In the genomic region with DNA sequence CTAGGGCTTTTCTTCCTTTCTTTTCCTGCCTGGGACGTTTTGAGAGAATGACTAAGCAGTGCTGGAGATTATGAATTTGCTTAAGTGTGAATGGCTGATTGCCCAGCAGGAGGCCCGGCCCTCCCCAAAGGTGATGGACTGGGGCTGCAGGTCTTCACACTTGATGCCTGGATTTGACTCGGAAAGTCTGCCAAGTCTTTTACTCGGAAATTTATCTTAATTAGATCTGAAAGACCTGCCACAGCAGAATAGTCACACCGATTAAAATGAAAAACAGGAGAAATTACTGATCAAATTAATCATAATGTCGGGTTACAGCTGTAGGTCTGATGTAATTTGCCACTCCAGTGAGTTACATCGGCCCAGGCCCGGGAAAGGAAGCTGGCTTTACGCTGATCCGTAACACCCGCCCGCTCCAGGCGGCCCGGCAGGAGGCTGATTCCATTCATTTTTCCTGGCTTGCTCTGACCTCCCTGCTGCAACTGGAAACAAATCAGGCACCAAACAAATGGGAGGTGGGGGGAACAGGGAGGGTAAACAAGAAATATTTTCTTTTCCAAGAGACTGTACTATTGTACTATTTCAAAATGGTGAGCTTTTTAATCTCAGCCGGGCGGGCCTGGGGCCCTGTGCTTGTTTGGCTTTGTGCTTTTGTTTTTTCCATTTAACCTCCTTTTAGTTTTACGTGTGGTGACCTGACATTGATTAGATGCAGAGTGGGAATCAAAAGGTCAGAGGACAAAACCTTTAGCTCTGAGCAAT, we compare ENCODE assay signal across 1 cellular context.
TF ChIP-seq lines count a peak whose summit lies in the region.

No MANE protein-coding gene starts in this region.

TF ChIP-seq in HEK293, 187 proteins besides CTCF, POLR2A, EP300 and RAD21 (continued from another document):
- no peak for TF ChIP-seq ZBTB49 (tag by site-specific recombination; IDR thresholded peaks at IDR 0.05; ENCODE audit: low read depth)
- TF ChIP-seq, protein P1, sequence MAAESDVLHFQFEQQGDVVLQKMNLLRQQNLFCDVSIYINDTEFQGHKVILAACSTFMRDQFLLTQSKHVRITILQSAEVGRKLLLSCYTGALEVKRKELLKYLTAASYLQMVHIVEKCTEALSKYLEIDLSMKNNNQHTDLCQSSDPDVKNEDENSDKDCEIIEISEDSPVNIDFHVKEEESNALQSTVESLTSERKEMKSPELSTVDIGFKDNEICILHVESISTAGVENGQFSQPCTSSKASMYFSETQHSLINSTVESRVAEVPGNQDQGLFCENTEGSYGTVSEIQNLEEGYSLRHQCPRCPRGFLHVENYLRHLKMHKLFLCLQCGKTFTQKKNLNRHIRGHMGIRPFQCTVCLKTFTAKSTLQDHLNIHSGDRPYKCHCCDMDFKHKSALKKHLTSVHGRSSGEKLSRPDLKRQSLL (tag by site-specific recombination; IDR thresholded peaks at IDR 0.05): no peak
- 0 out of 2 replicates have a peak, but pooled peaks have one; percentile 23 for TF ChIP-seq KLF16 (tag by site-specific recombination; IDR thresholded peaks at IDR 0.05)
- no peak for TF ChIP-seq ZNF211 (tag by site-specific recombination; IDR thresholded peaks at IDR 0.05; ENCODE audit: low read depth)
- TF ChIP-seq BCL11B (tag by site-specific recombination; IDR thresholded peaks at IDR 0.05; ENCODE audit: low read depth): no peak
- no peak for TF ChIP-seq ZNF174 (tag by site-specific recombination; IDR thresholded peaks at IDR 0.05)
- no peak for TF ChIP-seq EGR2 (tag by site-specific recombination; IDR thresholded peaks at IDR 0.05; ENCODE audit: low read depth)
- no peak for TF ChIP-seq MYNN (tag by site-specific recombination; IDR thresholded peaks at IDR 0.05; ENCODE audit: borderline replicate concordance)
- no peak for TF ChIP-seq ZNF571 (tag by site-specific recombination; IDR thresholded peaks at IDR 0.05)
- 0 out of 2 replicates have a peak, but pooled peaks have one; percentile 23 for TF ChIP-seq ZXDB (tag by site-specific recombination; IDR thresholded peaks at IDR 0.05)
- TF ChIP-seq SALL2 (tag by site-specific recombination; IDR thresholded peaks at IDR 0.05; ENCODE audit: borderline replicate concordance): no peak
- no peak for TF ChIP-seq ZFHX2 (tag by site-specific recombination; conservative IDR thresholded peaks at IDR 0.05)
- no peak for TF ChIP-seq RBAK (tag by site-specific recombination; IDR thresholded peaks at IDR 0.05)
- no peak for TF ChIP-seq ZSCAN16 (tag by site-specific recombination; IDR thresholded peaks at IDR 0.05)
- no peak for TF ChIP-seq ZNF473 (tag by site-specific recombination; IDR thresholded peaks at IDR 0.05)
- TF ChIP-seq ZNF658 (tag by site-specific recombination; IDR thresholded peaks at IDR 0.05): no peak
- TF ChIP-seq ZBTB10 (tag by site-specific recombination; IDR thresholded peaks at IDR 0.05): no peak
- no peak for TF ChIP-seq ZNF341 (tag by site-specific recombination; IDR thresholded peaks at IDR 0.05; ENCODE audit: low read depth)
- TF ChIP-seq ZNF692 (tag by site-specific recombination; IDR thresholded peaks at IDR 0.05): peak; percentile 49; the same call in 1 of the 2 replicates
- TF ChIP-seq, protein P2, sequence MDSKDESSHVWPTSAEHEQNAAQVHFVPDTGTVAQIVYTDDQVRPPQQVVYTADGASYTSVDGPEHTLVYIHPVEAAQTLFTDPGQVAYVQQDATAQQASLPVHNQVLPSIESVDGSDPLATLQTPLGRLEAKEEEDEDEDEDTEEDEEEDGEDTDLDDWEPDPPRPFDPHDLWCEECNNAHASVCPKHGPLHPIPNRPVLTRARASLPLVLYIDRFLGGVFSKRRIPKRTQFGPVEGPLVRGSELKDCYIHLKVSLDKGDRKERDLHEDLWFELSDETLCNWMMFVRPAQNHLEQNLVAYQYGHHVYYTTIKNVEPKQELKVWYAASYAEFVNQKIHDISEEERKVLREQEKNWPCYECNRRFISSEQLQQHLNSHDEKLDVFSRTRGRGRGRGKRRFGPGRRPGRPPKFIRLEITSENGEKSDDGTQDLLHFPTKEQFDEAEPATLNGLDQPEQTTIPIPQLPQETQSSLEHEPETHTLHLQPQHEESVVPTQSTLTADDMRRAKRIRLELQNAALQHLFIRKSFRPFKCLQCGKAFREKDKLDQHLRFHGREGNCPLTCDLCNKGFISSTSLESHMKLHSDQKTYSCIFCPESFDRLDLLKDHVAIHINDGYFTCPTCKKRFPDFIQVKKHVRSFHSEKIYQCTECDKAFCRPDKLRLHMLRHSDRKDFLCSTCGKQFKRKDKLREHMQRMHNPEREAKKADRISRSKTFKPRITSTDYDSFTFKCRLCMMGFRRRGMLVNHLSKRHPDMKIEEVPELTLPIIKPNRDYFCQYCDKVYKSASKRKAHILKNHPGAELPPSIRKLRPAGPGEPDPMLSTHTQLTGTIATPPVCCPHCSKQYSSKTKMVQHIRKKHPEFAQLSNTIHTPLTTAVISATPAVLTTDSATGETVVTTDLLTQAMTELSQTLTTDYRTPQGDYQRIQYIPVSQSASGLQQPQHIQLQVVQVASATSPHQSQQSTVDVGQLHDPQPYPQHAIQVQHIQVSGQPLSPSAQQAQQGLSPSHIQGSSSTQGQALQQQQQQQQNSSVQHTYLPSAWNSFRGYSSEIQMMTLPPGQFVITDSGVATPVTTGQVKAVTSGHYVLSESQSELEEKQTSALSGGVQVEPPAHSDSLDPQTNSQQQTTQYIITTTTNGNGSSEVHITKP (tag by site-specific recombination; IDR thresholded peaks at IDR 0.05): peak; percentile 41; the same call in 1 of the 2 replicates
- no peak for TF ChIP-seq OVOL3 (tag by site-specific recombination; IDR thresholded peaks at IDR 0.05)
- TF ChIP-seq, protein P3, sequence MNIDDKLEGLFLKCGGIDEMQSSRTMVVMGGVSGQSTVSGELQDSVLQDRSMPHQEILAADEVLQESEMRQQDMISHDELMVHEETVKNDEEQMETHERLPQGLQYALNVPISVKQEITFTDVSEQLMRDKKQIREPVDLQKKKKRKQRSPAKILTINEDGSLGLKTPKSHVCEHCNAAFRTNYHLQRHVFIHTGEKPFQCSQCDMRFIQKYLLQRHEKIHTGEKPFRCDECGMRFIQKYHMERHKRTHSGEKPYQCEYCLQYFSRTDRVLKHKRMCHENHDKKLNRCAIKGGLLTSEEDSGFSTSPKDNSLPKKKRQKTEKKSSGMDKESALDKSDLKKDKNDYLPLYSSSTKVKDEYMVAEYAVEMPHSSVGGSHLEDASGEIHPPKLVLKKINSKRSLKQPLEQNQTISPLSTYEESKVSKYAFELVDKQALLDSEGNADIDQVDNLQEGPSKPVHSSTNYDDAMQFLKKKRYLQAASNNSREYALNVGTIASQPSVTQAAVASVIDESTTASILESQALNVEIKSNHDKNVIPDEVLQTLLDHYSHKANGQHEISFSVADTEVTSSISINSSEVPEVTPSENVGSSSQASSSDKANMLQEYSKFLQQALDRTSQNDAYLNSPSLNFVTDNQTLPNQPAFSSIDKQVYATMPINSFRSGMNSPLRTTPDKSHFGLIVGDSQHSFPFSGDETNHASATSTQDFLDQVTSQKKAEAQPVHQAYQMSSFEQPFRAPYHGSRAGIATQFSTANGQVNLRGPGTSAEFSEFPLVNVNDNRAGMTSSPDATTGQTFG (tag by site-specific recombination; IDR thresholded peaks at IDR 0.05; ENCODE audit: borderline replicate concordance): no peak
- TF ChIP-seq ZNF701 (tag by site-specific recombination; IDR thresholded peaks at IDR 0.05): no peak
- TF ChIP-seq ZNF433 (tag by site-specific recombination; IDR thresholded peaks at IDR 0.05; ENCODE audit: low read depth): no peak
- TF ChIP-seq ZNF548 (tag by site-specific recombination; IDR thresholded peaks at IDR 0.05): no peak
- TF ChIP-seq, protein P4, sequence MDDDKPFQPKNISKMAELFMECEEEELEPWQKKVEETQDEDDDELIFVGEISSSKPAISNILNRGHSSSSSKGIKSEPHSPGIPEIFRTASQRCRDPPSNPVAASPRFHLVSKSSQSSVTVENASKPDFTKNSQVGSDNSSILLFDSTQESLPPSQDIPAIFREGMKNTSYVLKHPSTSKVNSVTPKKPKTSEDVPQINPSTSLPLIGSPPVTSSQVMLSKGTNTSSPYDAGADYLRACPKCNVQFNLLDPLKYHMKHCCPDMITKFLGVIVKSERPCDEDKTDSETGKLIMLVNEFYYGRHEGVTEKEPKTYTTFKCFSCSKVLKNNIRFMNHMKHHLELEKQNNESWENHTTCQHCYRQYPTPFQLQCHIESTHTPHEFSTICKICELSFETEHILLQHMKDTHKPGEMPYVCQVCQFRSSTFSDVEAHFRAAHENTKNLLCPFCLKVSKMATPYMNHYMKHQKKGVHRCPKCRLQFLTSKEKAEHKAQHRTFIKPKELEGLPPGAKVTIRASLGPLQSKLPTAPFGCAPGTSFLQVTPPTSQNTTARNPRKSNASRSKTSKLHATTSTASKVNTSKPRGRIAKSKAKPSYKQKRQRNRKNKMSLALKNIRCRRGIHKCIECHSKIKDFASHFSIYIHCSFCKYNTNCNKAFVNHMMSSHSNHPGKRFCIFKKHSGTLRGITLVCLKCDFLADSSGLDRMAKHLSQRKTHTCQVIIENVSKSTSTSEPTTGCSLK (tag by site-specific recombination; IDR thresholded peaks at IDR 0.05): no peak
- TF ChIP-seq MZF1 (tag by site-specific recombination; IDR thresholded peaks at IDR 0.05; ENCODE audit: borderline replicate concordance): no peak
- no peak for TF ChIP-seq ZNF423 (tag by site-specific recombination; IDR thresholded peaks at IDR 0.05)
- no peak for TF ChIP-seq ZNF549 (tag by site-specific recombination; IDR thresholded peaks at IDR 0.05)
- peak; percentile 84 for TF ChIP-seq ZNF629 (tag by site-specific recombination; IDR thresholded peaks at IDR 0.05)
- TF ChIP-seq ZNF37A (tag by site-specific recombination; IDR thresholded peaks at IDR 0.05): no peak
- no peak for TF ChIP-seq ZNF112 (tag by site-specific recombination; IDR thresholded peaks at IDR 0.05)
- no peak for TF ChIP-seq ZNF621 (tag by site-specific recombination; IDR thresholded peaks at IDR 0.05)
- TF ChIP-seq ZNF391 (tag by site-specific recombination; IDR thresholded peaks at IDR 0.05; ENCODE audit: borderline replicate concordance, low read depth): no peak
- TF ChIP-seq TRIM28 (IDR thresholded peaks at IDR 0.05; ENCODE audit: borderline replicate concordance, low read length): peak; percentile 59; the same call in 1 of the 2 replicates
- TF ChIP-seq SCRT2 (tag by site-specific recombination; IDR thresholded peaks at IDR 0.05): peak; percentile 48; the same call in 1 of the 2 replicates
- TF ChIP-seq ZNF529 (tag by site-specific recombination; IDR thresholded peaks at IDR 0.05; ENCODE audit: insufficient replicate concordance): no peak
- TF ChIP-seq ZNF610 (tag by site-specific recombination; IDR thresholded peaks at IDR 0.05; ENCODE audit: borderline replicate concordance): no peak
